Comparison of ENCODE assay signal across 1 cellular context in genomic region chr5:134524826-134525686, GRCh38.
TF ChIP-seq lines count a peak whose summit lies in the region.

TSS of gene JADE2 (plus strand) at chr5:134525670. CDS start at chr5:134535858, 10,188 bp downstream.

TF ChIP-seq in GM12878, 131 proteins besides CTCF, POLR2A, EP300 and RAD21 (continued from another document and continues in another):
- TF ChIP-seq CEBPZ (IDR thresholded peaks at IDR 0.05; ENCODE audit: low read depth, low read length) (no peak), POLR2AphosphoS2 (IDR thresholded peaks at IDR 0.05; ENCODE audit: low read depth, low read length) (no peak; the same call in 1 of the 2 replicates), KLF5 (IDR thresholded peaks at IDR 0.05; ENCODE audit: partially characterized antibody) (no peak), YBX1 (IDR thresholded peaks at IDR 0.05) (no peak), CEBPB (IDR thresholded peaks at IDR 0.05; ENCODE audit: borderline replicate concordance in 1 of 2, low read depth in 2 of 2, low read length in 2 of 2) (no peak), ZNF592 (IDR thresholded peaks at IDR 0.05) (no peak), FOXK2 (IDR thresholded peaks at IDR 0.05) (no peak), TBL1XR1 (IDR thresholded peaks at IDR 0.05; ENCODE audit: low read depth, low read length) (no peak), IRF5 (IDR thresholded peaks at IDR 0.05; ENCODE audit: borderline replicate concordance) (no peak), NFIC (IDR thresholded peaks at IDR 0.05; ENCODE audit: low read depth, low read length) (0 out of 2 replicates have a peak, but pooled peaks have one; percentile 54), E2F4 (IDR thresholded peaks at IDR 0.05; ENCODE audit: low read depth, low read length) (no peak), ELK1 (IDR thresholded peaks at IDR 0.05; ENCODE audit: low read depth, low read length) (no peak), IKZF2 (IDR thresholded peaks at IDR 0.05) (no peak; a peak in 1 of 4 replicates), RFX5 (IDR thresholded peaks at IDR 0.05; ENCODE audit: low read depth, low read length) (no peak), NFXL1 (IDR thresholded peaks at IDR 0.05; ENCODE audit: borderline replicate concordance) (no peak), MXI1 (IDR thresholded peaks at IDR 0.05; ENCODE audit: low read depth, low read length) (peak; percentile 44; the same call in 1 of the 2 replicates), ZBTB4 (CRISPR knock-in tag; IDR thresholded peaks at IDR 0.05) (no peak), ZNF274 (IDR thresholded peaks at IDR 0.05; ENCODE audit: insufficient read depth, insufficient read length) (no peak), SUZ12 (IDR thresholded peaks at IDR 0.05; ENCODE audit: unreplicated experiment) (no peak), SIX5 (IDR thresholded peaks at IDR 0.05; ENCODE audit: low read depth, low read length, severe bottlenecking) (no peak), RBBP5 (conservative IDR thresholded peaks at IDR 0.05) (no peak), CHD4 (IDR thresholded peaks at IDR 0.05) (no peak), ATF7 (IDR thresholded peaks at IDR 0.05; ENCODE audit: low read depth) (peak; percentile 92), KAT2A (conservative IDR thresholded peaks at IDR 0.05; ENCODE audit: control insufficient read depth, low read depth, low read length) (no peak), SREBF1 (IDR thresholded peaks at IDR 0.05; ENCODE audit: low read length) (0 out of 2 replicates have a peak, but pooled peaks have one; percentile 6), ZNF384 (IDR thresholded peaks at IDR 0.05; ENCODE audit: borderline replicate concordance, low read depth, low read length) (peak; percentile 95), CREB1 (IDR thresholded peaks at IDR 0.05; ENCODE audit: low read depth) (peak; percentile 93), BHLHE40 (IDR thresholded peaks at IDR 0.05; ENCODE audit: borderline replicate concordance in 1 of 2, low read depth in 2 of 2, low read length in 1 of 2) (peak; percentile 72 to 86; a peak in 3 of 4 replicates), BACH1 (IDR thresholded peaks at IDR 0.05; ENCODE audit: borderline replicate concordance) (no peak; the same call in 1 of the 2 replicates), MYB (IDR thresholded peaks at IDR 0.05; ENCODE audit: borderline replicate concordance, low read depth, low read length) (no peak), POU2F2 (IDR thresholded peaks at IDR 0.05; ENCODE audit: borderline replicate concordance, low read depth, low read length) (no peak), SKIL (IDR thresholded peaks at IDR 0.05; ENCODE audit: low read depth, poor library complexity, severe bottlenecking) (peak; percentile 43), DPF2 (IDR thresholded peaks at IDR 0.05) (no peak), NR2F1 (conservative IDR thresholded peaks at IDR 0.05) (no peak), RUNX3 (IDR thresholded peaks at IDR 0.05; ENCODE audit: low read length) (no peak)
- TF ChIP-seq, protein P1, sequence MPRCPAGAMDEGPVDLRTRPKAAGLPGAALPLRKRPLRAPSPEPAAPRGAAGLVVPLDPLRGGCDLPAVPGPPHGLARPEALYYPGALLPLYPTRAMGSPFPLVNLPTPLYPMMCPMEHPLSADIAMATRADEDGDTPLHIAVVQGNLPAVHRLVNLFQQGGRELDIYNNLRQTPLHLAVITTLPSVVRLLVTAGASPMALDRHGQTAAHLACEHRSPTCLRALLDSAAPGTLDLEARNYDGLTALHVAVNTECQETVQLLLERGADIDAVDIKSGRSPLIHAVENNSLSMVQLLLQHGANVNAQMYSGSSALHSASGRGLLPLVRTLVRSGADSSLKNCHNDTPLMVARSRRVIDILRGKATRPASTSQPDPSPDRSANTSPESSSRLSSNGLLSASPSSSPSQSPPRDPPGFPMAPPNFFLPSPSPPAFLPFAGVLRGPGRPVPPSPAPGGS (IDR thresholded peaks at IDR 0.05; ENCODE audit: borderline replicate concordance, insufficient read depth, low read depth, low read length, poor library complexity, severe bottlenecking) = no peak
- TF ChIP-seq, protein P2, sequence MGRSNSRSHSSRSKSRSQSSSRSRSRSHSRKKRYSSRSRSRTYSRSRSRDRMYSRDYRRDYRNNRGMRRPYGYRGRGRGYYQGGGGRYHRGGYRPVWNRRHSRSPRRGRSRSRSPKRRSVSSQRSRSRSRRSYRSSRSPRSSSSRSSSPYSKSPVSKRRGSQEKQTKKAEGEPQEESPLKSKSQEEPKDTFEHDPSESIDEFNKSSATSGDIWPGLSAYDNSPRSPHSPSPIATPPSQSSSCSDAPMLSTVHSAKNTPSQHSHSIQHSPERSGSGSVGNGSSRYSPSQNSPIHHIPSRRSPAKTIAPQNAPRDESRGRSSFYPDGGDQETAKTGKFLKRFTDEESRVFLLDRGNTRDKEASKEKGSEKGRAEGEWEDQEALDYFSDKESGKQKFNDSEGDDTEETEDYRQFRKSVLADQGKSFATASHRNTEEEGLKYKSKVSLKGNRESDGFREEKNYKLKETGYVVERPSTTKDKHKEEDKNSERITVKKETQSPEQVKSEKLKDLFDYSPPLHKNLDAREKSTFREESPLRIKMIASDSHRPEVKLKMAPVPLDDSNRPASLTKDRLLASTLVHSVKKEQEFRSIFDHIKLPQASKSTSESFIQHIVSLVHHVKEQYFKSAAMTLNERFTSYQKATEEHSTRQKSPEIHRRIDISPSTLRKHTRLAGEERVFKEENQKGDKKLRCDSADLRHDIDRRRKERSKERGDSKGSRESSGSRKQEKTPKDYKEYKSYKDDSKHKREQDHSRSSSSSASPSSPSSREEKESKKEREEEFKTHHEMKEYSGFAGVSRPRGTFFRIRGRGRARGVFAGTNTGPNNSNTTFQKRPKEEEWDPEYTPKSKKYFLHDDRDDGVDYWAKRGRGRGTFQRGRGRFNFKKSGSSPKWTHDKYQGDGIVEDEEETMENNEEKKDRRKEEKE (IDR thresholded peaks at IDR 0.05) = no peak
